Comparison of ENCODE assay signal across 13 cellular contexts in the genomic region with DNA sequence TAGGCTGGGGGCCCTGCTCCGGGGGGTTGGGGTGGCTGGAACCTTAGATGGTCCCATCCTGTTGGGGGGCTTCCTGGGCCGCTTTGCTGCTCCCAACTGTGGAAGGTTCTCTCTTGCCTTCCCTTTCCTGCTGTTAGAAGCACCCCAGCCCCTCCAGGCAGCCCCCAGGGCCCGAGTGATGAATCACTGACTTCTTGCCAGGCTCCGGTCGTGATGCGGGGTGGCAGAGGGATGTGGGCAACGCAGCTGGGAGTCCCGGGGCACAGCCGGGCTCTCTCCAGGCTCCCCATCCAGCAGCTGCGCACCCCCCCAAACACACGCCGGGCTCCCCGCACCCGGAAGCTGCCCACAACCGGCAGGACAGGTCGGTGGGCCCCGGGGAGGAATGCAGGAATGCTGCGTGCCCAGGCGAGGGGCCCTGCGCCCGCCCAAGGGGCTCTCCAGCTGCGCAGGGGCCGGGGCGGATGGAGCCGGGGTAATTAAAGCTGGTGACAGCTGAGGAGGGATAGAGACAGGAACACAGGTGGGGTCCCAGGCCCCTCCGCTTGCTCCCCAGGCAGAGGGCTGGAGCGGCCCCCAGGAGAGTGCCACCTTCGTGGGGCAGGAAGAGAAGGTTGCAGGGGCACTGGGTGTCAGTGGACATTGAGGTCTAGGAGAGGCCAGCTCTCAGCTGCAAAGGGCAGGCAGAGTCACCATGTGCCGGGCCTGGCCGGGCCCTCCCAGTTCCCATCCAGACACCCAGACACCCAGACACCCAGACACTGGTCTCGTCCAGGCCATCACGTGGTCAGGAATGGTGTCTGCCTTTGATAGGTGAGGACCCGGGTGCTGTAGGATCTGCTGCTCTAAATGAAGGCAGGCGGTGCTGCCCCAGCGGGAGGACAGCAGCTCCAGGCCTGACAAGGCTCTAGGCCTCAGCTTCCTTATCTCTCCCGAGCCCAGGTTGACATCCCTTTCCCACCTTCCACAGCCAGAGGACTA. TPM values are rescaled to one million over a fixed set of nuclear protein-coding genes. Genes with fewer than 3 reads are reported as not detected.
DNase-seq lines count a peak whose midpoint lies in the region; ATAC-seq and TF ChIP-seq lines count a peak whose summit lies in the region.
"Had no signal": no experiment of that assay in that cellular context is flagged by ENCODE, and none has a peak within 500 bp of the region (broad histone marks: within the 10 kb centered on the region; RNA-seq: fewer than 3 reads in every experiment).

No MANE protein-coding gene starts in this region.

- H2AK5ac ChIP-seq in neuronal stem cell (ENCODE audit: low read depth, low read length), result peak overlapping the region; percentile 99

- no peak for TF ChIP-seq POLR2A in heart left ventricle (IDR thresholded peaks at IDR 0.05)
- no peak for TF ChIP-seq POLR2A in vagina (IDR thresholded peaks at IDR 0.05)

- DNase-seq in heart left ventricle (no peak), Right ventricle myocardium superior (no peak), foreskin keratinocyte (no peak), neuronal stem cell (ENCODE audit: low spot score) (no peak), vagina (ENCODE audit: extremely low spot score in 2 of 2) (no peak), ascending aorta (ENCODE audit: low spot score in 2 of 2) (no peak), DMS53 treated with DMSO at 0.1 percent for 48 hours (lab: John Stamatoyannopoulos, UW; ENCODE audit: unreplicated experiment) (no peak)
- DNase-seq: activated CD4-positive, alpha-beta T cell treated with anti-CD3 and anti-CD28 coated beads for 4 hours; DND-41; NCI-H446 had no signal

- H3K14ac ChIP-seq in neuronal stem cell (ENCODE audit: low read length), result no peak overlapping the region

- H3K79me1 ChIP-seq in neuronal stem cell (ENCODE audit: low read depth, low read length), result no peaks in the 10 kb centered on the region

- H3K27me3 ChIP-seq in heart left ventricle, result no peaks in the 10 kb centered on the region
- peaks cover 4% of the 10 kb centered on the region for H3K27me3 ChIP-seq in foreskin keratinocyte
- H3K27me3 ChIP-seq in neuronal stem cell (ENCODE audit: control insufficient read depth in 3 of 3, insufficient read depth in 3 of 3, low read depth in 1 of 3, low read length in 3 of 3), result peaks cover 0 to 17% (median 3%) of the 10 kb centered on the region in 3 experiments
- no peaks in the 10 kb centered on the region for H3K27me3 ChIP-seq in vagina
- H3K27me3 ChIP-seq in ascending aorta, result no peaks in the 10 kb centered on the region
- H3K27me3 ChIP-seq: SJSA1 had no signal

- TF ChIP-seq CTCF in heart left ventricle (IDR thresholded peaks at IDR 0.05), result no peak
- no peak for TF ChIP-seq CTCF in foreskin keratinocyte (conservative IDR thresholded peaks at IDR 0.05)
- no peak for TF ChIP-seq CTCF in vagina (IDR thresholded peaks at IDR 0.05)
- TF ChIP-seq CTCF in ascending aorta (IDR thresholded peaks at IDR 0.05), result no peak

- no peak overlapping the region for H3K4me2 ChIP-seq in neuronal stem cell (ENCODE audit: insufficient read depth, low read length, poor library complexity, severe bottlenecking)

- intact Hi-C loops in heart left ventricle (cut with DNase I), result loop anchor here in 3 of 10 donors (1.0 to 10.0 kb wide), 4 partner anchors 31 to 175 kb away; no protein-coding TSS in a partner anchor
- intact Hi-C loops in Right ventricle myocardium superior (cut with DNase I), result no loop called here
- intact Hi-C loops in vagina (cut with DNase I), result no loop called here
- intact Hi-C loops in ascending aorta (cut with DNase I), result no loop called here

- H3K4ac ChIP-seq in neuronal stem cell (ENCODE audit: low read length), result peak overlapping the region; percentile 76

- WGBS in heart left ventricle, 4 donors, result 82 to 86% (median 84%) methylated on average over 27 to 36 of the region's 36 CpGs
- no CpG with 5 or more reads among the region's 36 CpGs for WGBS in neuronal stem cell (ENCODE audit: extremely low coverage in 2 of 2, insufficient read length in 2 of 2, insufficient replicate concordance in 1 of 2), 2 donors

- H4K8ac ChIP-seq in neuronal stem cell (ENCODE audit: low read depth, low read length), result peak overlapping the region; percentile 43

- peak overlapping the region; percentile 4 for H2BK120ac ChIP-seq in neuronal stem cell (ENCODE audit: low read depth, low read length)

- peak overlapping the region; percentile 89 for H2AFZ ChIP-seq in neuronal stem cell (ENCODE audit: low read length)

- ATAC-seq in heart left ventricle, result no peak
- no peak for ATAC-seq in Right ventricle myocardium superior (ENCODE audit: poor library complexity)
- ATAC-seq in foreskin keratinocyte, result peak; percentile 15
- no peak for ATAC-seq in HG03460 (IDR thresholded peaks at IDR 0.05; ENCODE audit: unreplicated experiment)

- peak overlapping the region; percentile 89 for H2BK5ac ChIP-seq in neuronal stem cell (ENCODE audit: low read length)

- peak overlapping the region; percentile 73 for H2BK12ac ChIP-seq in neuronal stem cell (ENCODE audit: low read length)

- H3K9me3 ChIP-seq in heart left ventricle (no peaks in the 10 kb centered on the region), neuronal stem cell (replicated peaks in 1 of 2; ENCODE audit: control insufficient read depth in 2 of 2, insufficient read depth in 1 of 2, low read depth in 1 of 2, low read length in 2 of 2) (no peaks in the 10 kb centered on the region), vagina (no peaks in the 10 kb centered on the region), ascending aorta (no peaks in the 10 kb centered on the region)
- H3K9me3 ChIP-seq: mucosa of descending colon, SJSA1 had no signal

- H3K4me3 ChIP-seq in heart left ventricle (peak overlapping the region in 9 of 12 donors; percentile 41 to 62 (median 54)), neuronal stem cell (ENCODE audit: low read length in 2 of 2) (no peak overlapping the region), vagina (peak overlapping the region in 1 of 2 donors; percentile 12), ascending aorta (no peak overlapping the region)
- H3K4me3 ChIP-seq: mucosa of descending colon had no signal

- H3K4me1 ChIP-seq in heart left ventricle (peaks cover 4 to 33% (median 17%) of the 10 kb centered on the region in 12 donors), foreskin keratinocyte (peaks cover 15% of the 10 kb centered on the region), neuronal stem cell (ENCODE audit: control insufficient read depth in 2 of 2, insufficient read depth in 1 of 2, low read depth in 1 of 2, low read length in 2 of 2) (peaks cover 12 to 30% of the 10 kb centered on the region in 2 donors), vagina (peaks cover 21% of the 10 kb centered on the region), ascending aorta (peaks cover 0 to 8% of the 10 kb centered on the region in 2 donors)

- H3K36me3 ChIP-seq in heart left ventricle (no peaks in the 10 kb centered on the region), neuronal stem cell (replicated peaks in 1 of 2; ENCODE audit: control insufficient read depth in 2 of 2, insufficient read depth in 2 of 2, low read length in 2 of 2) (no peaks in the 10 kb centered on the region), vagina (no peaks in the 10 kb centered on the region), ascending aorta (no peaks in the 10 kb centered on the region)
- H3K36me3 ChIP-seq: SJSA1 had no signal

- peak overlapping the region; percentile 78 for H3K9ac ChIP-seq in neuronal stem cell (ENCODE audit: low read depth, low read length, poor library complexity)

- H3K18ac ChIP-seq in neuronal stem cell (ENCODE audit: low read length), result peak overlapping the region; percentile 92

- H3K23ac ChIP-seq in neuronal stem cell (ENCODE audit: low read depth, low read length, poor library complexity), result peak overlapping the region; percentile 12

- H3K27ac ChIP-seq in heart left ventricle (peak overlapping the region; percentile 58 to 85 (median 78)), foreskin keratinocyte (no peak overlapping the region), neuronal stem cell (replicated peaks; ENCODE audit: low read length) (no peak overlapping the region), vagina (peak overlapping the region; percentile 69), ascending aorta (peak overlapping the region in 1 of 2 donors; percentile 62)
- H3K27ac ChIP-seq: SJSA1 had no signal

- H2BK15ac ChIP-seq in neuronal stem cell (ENCODE audit: low read length), result peak overlapping the region; percentile 96

- H4K91ac ChIP-seq in neuronal stem cell (ENCODE audit: low read depth, low read length, poor library complexity), result peak overlapping the region; percentile 72

RNA-seq across cellular contexts. Expression of gene SLC38A10, which starts 15.0 kb away (rescaled TPM):
- 10 to 100 TPM; 27.4 to 67.7 (median 43.1) TPM for total RNA-seq in heart left ventricle
- 10 to 100 TPM; 48.0 to 63.3 TPM for polyA plus RNA-seq in heart left ventricle
- total RNA-seq in Right ventricle myocardium superior, result 41.3 TPM
- total RNA-seq in foreskin keratinocyte, result 36.6 and 41.3 TPM in 2 replicates
- polyA plus RNA-seq in foreskin keratinocyte, result 35.3 and 38.3 TPM in 2 replicates
- 7.2 TPM for polyA plus RNA-seq in neuronal stem cell (2013, experiment 1 of 2)
- 7.3 TPM for polyA plus RNA-seq in neuronal stem cell (2013, experiment 2 of 2)
- 67.5 TPM for total RNA-seq in vagina
- 261 TPM for total RNA-seq in ascending aorta

Comparison
In these comparisons a context has a peak if more than half of its experiments do, and no peak if none do; other contexts are left out.
1. H3K27ac ChIP-seq: peak in heart left ventricle (12 of 12) and vagina (single experiment); none in foreskin keratinocyte (single experiment) and neuronal stem cell (single experiment).
2. H3K4me3 ChIP-seq: peak in heart left ventricle (9 of 12); none in neuronal stem cell (0 of 2) and ascending aorta (0 of 2).